In the genomic region with DNA sequence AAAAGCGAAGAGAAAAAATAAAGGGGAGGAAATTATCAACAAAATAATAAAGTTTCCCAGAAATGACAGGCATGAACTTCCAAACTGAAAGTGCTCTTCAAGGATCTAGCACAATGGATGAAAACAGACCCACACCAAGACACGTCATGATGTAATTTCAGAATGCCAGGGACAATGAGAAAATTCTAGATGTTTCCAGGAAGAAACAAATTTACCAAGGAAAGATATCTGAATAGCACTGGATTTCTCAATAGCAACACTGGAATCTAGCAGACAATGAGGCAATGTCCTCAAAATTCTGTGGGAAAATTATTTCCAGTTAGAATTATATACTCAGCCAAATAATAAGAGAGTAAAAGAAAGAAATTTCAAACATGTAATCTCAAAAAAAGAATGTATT, we compare ENCODE assay signal across 13 cellular contexts. TPM values are rescaled to one million over a fixed set of nuclear protein-coding genes. Genes with fewer than 3 reads are reported as not detected.
A peak's percentile ranks its signal among the peaks of the same experiment; 100 is the strongest.
DNase-seq lines count a peak whose midpoint lies in the region; ATAC-seq and TF ChIP-seq lines count a peak whose summit lies in the region.
"Had no signal": no experiment of that assay in that cellular context is flagged by ENCODE, and none has a peak within 500 bp of the region (broad histone marks: within the 10 kb centered on the region; RNA-seq: fewer than 3 reads in every experiment).

No MANE protein-coding gene starts in this region.

- H3K27ac ChIP-seq in angular gyrus (ENCODE audit: low read depth, low read length) (peak overlapping the region; percentile 66), ovary (no peak overlapping the region), Peyer's patch (no peak overlapping the region)

- H3K4me3 ChIP-seq in fibroblast of pulmonary artery (replicated peaks; ENCODE audit: low read depth, low read length): no peak overlapping the region
- H3K4me3 ChIP-seq in ovary: no peak overlapping the region
- no peak overlapping the region for H3K4me3 ChIP-seq in Peyer's patch

- no peak for TF ChIP-seq POLR2A in ovary (IDR thresholded peaks at IDR 0.05)
- no peak for TF ChIP-seq POLR2A in Peyer's patch (IDR thresholded peaks at IDR 0.05)

- peak; percentile 50 for DNase-seq in AG08395 (ENCODE audit: low spot score)
- peak; percentile 98 for DNase-seq in fibroblast of pulmonary artery (ENCODE audit: low read depth)
- no peak for DNase-seq in ovary
- DNase-seq in Peyer's patch: no peak
- DNase-seq: activated CD4-positive, alpha-beta T cell treated with anti-CD3 and anti-CD28 coated beads for 4 hours; activated T-cell treated with anti-CD3 and anti-CD28 coated beads, Interleukin-2, amount 50 U/mL, for 72 hours; DMS 273 treated with DMSO at 0.1 percent for 48 hours; MM.1S; naive B cell had no signal

- H3K36me3 ChIP-seq in ovary: no peaks in the 10 kb centered on the region
- no peaks in the 10 kb centered on the region for H3K36me3 ChIP-seq in Peyer's patch

- intact Hi-C loops in ovary (cut with DNase I): no loop called here

- no peak for TF ChIP-seq CTCF in fibroblast of pulmonary artery (IDR thresholded peaks at IDR 0.05; ENCODE audit: low read length, missing control alignments)
- no peak for TF ChIP-seq CTCF in ovary (IDR thresholded peaks at IDR 0.05)
- TF ChIP-seq CTCF in Peyer's patch (IDR thresholded peaks at IDR 0.05): no peak

- WGBS in ovary, 3 donors: 68 to 87% (median 75%) methylated on average over 2 of the region's 2 CpGs

- TF ChIP-seq EP300 in ovary (IDR thresholded peaks at IDR 0.05): peak; percentile 18

- ATAC-seq in HG03354 (IDR thresholded peaks at IDR 0.05; ENCODE audit: poor library complexity, severe bottlenecking, unreplicated experiment) (no peak), GM21447 (IDR thresholded peaks at IDR 0.05; ENCODE audit: unreplicated experiment) (no peak), HG02642 (IDR thresholded peaks at IDR 0.05; ENCODE audit: poor library complexity, unreplicated experiment) (no peak)
- ATAC-seq: activated T-cell treated with anti-CD3 and anti-CD28 coated beads, Interleukin-2, amount 50 U/mL, for 72 hours had no signal

- H3K4me1 ChIP-seq in ovary (ENCODE audit: insufficient read depth) (no peaks in the 10 kb centered on the region), Peyer's patch (no peaks in the 10 kb centered on the region)

- H3K27me3 ChIP-seq in ovary (no peaks in the 10 kb centered on the region), Peyer's patch (no peaks in the 10 kb centered on the region)

- H3K9me3 ChIP-seq in ovary (no peaks in the 10 kb centered on the region), Peyer's patch (no peaks in the 10 kb centered on the region)

RNA-seq across cellular contexts. Expression of a gene that starts 46.0 kb away (rescaled TPM):
- total RNA-seq in ovary: 10 to 100 TPM; 48.6 to 73.7 (median 66.6) TPM
- polyA plus RNA-seq in ovary: 100 to 1,000 TPM in 1 of 2 donors, 10 to 100 TPM in 1; 44.2 to 122 TPM
- total RNA-seq in Peyer's patch: 10 to 100 TPM in 3 of 4 donors, 1 to 10 TPM in 1; 6.1 to 67.7 (median 23.2) TPM

Comparison
In these comparisons a context has a peak if more than half of its experiments do, and no peak if none do; other contexts are left out.
1. DNase-seq: peak in AG08395 (single experiment) and fibroblast of pulmonary artery (single experiment); none in ovary (0 of 5) and Peyer's patch (0 of 3).